1 cellular context compared by ENCODE assay signal in the genomic region with DNA sequence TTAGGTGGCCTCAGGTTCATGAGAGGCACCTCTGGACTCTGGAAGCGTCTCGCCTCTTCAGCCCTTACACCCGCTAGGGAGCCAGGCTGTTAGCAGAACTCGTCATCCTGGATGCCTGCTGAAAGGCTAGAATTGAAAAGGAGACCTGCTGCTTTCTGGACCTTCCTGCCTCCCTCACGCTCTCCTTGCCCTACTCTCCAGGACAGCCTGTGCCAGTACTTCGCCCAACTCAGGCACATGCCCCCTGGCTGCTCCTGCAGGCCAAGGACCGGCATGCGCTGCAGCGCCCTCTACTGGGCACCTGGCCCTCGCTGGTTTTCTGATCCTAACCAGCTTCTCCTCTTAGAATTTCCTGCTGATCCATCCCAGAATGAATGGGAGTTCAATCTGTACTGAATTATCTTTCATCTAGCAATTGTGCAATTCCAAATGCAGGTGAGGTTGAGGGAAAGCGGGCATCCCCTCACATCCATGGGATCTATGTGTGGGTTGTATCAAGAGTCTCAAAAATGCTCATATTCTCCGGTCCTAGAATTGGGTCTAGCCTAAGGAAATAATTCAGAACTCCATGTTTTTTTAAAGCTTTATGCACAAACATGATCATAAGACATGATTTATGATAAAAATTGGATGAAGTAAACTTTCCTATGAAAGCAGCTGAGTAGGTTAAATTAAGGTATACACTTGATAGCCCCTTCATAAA.
TF ChIP-seq lines count a peak whose summit lies in the region.

No MANE protein-coding gene starts in this region.

TF ChIP-seq in HepG2, 621 proteins besides CTCF, POLR2A, EP300 and RAD21 (continued from another document and continues in another):
- TF ChIP-seq, protein P1, sequence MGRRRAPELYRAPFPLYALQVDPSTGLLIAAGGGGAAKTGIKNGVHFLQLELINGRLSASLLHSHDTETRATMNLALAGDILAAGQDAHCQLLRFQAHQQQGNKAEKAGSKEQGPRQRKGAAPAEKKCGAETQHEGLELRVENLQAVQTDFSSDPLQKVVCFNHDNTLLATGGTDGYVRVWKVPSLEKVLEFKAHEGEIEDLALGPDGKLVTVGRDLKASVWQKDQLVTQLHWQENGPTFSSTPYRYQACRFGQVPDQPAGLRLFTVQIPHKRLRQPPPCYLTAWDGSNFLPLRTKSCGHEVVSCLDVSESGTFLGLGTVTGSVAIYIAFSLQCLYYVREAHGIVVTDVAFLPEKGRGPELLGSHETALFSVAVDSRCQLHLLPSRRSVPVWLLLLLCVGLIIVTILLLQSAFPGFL (CRISPR knock-in tag; IDR thresholded peaks at IDR 0.05): no peak
- TF ChIP-seq ZNF878 (CRISPR knock-in tag; IDR thresholded peaks at IDR 0.05): no peak
- TF ChIP-seq HNRNPLL (IDR thresholded peaks at IDR 0.05; ENCODE audit: low read depth, low read length, poor library complexity, severe bottlenecking): peak; percentile 5
- TF ChIP-seq, protein P2, sequence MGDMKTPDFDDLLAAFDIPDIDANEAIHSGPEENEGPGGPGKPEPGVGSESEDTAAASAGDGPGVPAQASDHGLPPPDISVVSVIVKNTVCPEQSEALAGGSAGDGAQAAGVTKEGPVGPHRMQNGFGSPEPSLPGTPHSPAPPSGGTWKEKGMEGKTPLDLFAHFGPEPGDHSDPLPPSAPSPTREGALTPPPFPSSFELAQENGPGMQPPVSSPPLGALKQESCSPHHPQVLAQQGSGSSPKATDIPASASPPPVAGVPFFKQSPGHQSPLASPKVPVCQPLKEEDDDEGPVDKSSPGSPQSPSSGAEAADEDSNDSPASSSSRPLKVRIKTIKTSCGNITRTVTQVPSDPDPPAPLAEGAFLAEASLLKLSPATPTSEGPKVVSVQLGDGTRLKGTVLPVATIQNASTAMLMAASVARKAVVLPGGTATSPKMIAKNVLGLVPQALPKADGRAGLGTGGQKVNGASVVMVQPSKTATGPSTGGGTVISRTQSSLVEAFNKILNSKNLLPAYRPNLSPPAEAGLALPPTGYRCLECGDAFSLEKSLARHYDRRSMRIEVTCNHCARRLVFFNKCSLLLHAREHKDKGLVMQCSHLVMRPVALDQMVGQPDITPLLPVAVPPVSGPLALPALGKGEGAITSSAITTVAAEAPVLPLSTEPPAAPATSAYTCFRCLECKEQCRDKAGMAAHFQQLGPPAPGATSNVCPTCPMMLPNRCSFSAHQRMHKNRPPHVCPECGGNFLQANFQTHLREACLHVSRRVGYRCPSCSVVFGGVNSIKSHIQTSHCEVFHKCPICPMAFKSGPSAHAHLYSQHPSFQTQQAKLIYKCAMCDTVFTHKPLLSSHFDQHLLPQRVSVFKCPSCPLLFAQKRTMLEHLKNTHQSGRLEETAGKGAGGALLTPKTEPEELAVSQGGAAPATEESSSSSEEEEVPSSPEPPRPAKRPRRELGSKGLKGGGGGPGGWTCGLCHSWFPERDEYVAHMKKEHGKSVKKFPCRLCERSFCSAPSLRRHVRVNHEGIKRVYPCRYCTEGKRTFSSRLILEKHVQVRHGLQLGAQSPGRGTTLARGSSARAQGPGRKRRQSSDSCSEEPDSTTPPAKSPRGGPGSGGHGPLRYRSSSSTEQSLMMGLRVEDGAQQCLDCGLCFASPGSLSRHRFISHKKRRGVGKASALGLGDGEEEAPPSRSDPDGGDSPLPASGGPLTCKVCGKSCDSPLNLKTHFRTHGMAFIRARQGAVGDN (CRISPR knock-in tag; IDR thresholded peaks at IDR 0.05): peak; percentile 92
- TF ChIP-seq DNMT3B (CRISPR knock-in tag; conservative IDR thresholded peaks at IDR 0.05): 0 out of 2 replicates have a peak, but pooled peaks have one; percentile 62
- no peak for TF ChIP-seq U2AF2 (IDR thresholded peaks at IDR 0.05; ENCODE audit: low read depth, low read length)
- no peak for TF ChIP-seq SRSF4 (IDR thresholded peaks at IDR 0.05; ENCODE audit: low read depth, low read length, poor library complexity, severe bottlenecking)
- TF ChIP-seq, protein P3, sequence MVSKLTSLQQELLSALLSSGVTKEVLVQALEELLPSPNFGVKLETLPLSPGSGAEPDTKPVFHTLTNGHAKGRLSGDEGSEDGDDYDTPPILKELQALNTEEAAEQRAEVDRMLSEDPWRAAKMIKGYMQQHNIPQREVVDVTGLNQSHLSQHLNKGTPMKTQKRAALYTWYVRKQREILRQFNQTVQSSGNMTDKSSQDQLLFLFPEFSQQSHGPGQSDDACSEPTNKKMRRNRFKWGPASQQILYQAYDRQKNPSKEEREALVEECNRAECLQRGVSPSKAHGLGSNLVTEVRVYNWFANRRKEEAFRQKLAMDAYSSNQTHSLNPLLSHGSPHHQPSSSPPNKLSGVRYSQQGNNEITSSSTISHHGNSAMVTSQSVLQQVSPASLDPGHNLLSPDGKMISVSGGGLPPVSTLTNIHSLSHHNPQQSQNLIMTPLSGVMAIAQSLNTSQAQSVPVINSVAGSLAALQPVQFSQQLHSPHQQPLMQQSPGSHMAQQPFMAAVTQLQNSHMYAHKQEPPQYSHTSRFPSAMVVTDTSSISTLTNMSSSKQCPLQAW (CRISPR knock-in tag; IDR thresholded peaks at IDR 0.05): peak; percentile 69; the same call in 1 of the 2 replicates
- TF ChIP-seq, protein P4, sequence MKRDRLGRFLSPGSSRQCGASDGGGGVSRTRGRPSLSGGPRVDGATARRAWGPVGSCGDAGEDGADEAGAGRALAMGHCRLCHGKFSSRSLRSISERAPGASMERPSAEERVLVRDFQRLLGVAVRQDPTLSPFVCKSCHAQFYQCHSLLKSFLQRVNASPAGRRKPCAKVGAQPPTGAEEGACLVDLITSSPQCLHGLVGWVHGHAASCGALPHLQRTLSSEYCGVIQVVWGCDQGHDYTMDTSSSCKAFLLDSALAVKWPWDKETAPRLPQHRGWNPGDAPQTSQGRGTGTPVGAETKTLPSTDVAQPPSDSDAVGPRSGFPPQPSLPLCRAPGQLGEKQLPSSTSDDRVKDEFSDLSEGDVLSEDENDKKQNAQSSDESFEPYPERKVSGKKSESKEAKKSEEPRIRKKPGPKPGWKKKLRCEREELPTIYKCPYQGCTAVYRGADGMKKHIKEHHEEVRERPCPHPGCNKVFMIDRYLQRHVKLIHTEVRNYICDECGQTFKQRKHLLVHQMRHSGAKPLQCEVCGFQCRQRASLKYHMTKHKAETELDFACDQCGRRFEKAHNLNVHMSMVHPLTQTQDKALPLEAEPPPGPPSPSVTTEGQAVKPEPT (CRISPR knock-in tag; IDR thresholded peaks at IDR 0.05; ENCODE audit: low read depth): 0 out of 2 replicates have a peak, but pooled peaks have one; percentile 63
- TF ChIP-seq ZFY (CRISPR knock-in tag; IDR thresholded peaks at IDR 0.05): peak; percentile 48; the same call in 1 of the 2 replicates
- TF ChIP-seq, protein P5, sequence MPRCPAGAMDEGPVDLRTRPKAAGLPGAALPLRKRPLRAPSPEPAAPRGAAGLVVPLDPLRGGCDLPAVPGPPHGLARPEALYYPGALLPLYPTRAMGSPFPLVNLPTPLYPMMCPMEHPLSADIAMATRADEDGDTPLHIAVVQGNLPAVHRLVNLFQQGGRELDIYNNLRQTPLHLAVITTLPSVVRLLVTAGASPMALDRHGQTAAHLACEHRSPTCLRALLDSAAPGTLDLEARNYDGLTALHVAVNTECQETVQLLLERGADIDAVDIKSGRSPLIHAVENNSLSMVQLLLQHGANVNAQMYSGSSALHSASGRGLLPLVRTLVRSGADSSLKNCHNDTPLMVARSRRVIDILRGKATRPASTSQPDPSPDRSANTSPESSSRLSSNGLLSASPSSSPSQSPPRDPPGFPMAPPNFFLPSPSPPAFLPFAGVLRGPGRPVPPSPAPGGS (CRISPR knock-in tag; IDR thresholded peaks at IDR 0.05): peak; percentile 21; the same call in 1 of the 2 replicates
- no peak for TF ChIP-seq ZNF737 (CRISPR knock-in tag; IDR thresholded peaks at IDR 0.05; ENCODE audit: borderline replicate concordance)
- TF ChIP-seq NR2F6 (IDR thresholded peaks at IDR 0.05): no peak
- TF ChIP-seq NR2F6 (CRISPR knock-in tag; IDR thresholded peaks at IDR 0.05): no peak
- TF ChIP-seq, protein P6, sequence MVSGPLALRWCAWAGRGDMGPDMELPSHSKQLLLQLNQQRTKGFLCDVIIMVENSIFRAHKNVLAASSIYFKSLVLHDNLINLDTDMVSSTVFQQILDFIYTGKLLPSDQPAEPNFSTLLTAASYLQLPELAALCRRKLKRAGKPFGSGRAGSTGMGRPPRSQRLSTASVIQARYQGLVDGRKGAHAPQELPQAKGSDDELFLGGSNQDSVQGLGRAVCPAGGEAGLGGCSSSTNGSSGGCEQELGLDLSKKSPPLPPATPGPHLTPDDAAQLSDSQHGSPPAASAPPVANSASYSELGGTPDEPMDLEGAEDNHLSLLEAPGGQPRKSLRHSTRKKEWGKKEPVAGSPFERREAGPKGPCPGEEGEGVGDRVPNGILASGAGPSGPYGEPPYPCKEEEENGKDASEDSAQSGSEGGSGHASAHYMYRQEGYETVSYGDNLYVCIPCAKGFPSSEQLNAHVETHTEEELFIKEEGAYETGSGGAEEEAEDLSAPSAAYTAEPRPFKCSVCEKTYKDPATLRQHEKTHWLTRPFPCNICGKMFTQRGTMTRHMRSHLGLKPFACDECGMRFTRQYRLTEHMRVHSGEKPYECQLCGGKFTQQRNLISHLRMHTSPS (CRISPR knock-in tag; IDR thresholded peaks at IDR 0.05; ENCODE audit: low read depth): peak; percentile 43; the same call in 1 of the 2 replicates
- TF ChIP-seq ZNF724P (CRISPR knock-in tag; IDR thresholded peaks at IDR 0.05; ENCODE audit: borderline replicate concordance): no peak
- TF ChIP-seq ZNF792 (CRISPR knock-in tag; IDR thresholded peaks at IDR 0.05): peak; percentile 60; the same call in 1 of the 2 replicates
- TF ChIP-seq SAP130 (CRISPR knock-in tag; IDR thresholded peaks at IDR 0.05; ENCODE audit: low read depth): peak; percentile 54
- TF ChIP-seq, protein P7, sequence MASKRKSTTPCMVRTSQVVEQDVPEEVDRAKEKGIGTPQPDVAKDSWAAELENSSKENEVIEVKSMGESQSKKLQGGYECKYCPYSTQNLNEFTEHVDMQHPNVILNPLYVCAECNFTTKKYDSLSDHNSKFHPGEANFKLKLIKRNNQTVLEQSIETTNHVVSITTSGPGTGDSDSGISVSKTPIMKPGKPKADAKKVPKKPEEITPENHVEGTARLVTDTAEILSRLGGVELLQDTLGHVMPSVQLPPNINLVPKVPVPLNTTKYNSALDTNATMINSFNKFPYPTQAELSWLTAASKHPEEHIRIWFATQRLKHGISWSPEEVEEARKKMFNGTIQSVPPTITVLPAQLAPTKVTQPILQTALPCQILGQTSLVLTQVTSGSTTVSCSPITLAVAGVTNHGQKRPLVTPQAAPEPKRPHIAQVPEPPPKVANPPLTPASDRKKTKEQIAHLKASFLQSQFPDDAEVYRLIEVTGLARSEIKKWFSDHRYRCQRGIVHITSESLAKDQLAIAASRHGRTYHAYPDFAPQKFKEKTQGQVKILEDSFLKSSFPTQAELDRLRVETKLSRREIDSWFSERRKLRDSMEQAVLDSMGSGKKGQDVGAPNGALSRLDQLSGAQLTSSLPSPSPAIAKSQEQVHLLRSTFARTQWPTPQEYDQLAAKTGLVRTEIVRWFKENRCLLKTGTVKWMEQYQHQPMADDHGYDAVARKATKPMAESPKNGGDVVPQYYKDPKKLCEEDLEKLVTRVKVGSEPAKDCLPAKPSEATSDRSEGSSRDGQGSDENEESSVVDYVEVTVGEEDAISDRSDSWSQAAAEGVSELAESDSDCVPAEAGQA (IDR thresholded peaks at IDR 0.05; ENCODE audit: low read depth): peak; percentile 27; the same call in 1 of the 2 replicates
- TF ChIP-seq, protein P7 (CRISPR knock-in tag; IDR thresholded peaks at IDR 0.05; ENCODE audit: borderline replicate concordance): no peak
- TF ChIP-seq ZNF331 (CRISPR knock-in tag; IDR thresholded peaks at IDR 0.05): peak; percentile 64; the same call in 1 of the 2 replicates
- 0 out of 2 replicates have a peak, but pooled peaks have one; percentile 22 for TF ChIP-seq FOXK1 (CRISPR knock-in tag; IDR thresholded peaks at IDR 0.05; ENCODE audit: borderline replicate concordance, low read depth)
- TF ChIP-seq AGO2 (optimal IDR thresholded peaks at IDR 0.05; ENCODE audit: low read depth, low read length): peak; percentile 14
- TF ChIP-seq, protein P8, sequence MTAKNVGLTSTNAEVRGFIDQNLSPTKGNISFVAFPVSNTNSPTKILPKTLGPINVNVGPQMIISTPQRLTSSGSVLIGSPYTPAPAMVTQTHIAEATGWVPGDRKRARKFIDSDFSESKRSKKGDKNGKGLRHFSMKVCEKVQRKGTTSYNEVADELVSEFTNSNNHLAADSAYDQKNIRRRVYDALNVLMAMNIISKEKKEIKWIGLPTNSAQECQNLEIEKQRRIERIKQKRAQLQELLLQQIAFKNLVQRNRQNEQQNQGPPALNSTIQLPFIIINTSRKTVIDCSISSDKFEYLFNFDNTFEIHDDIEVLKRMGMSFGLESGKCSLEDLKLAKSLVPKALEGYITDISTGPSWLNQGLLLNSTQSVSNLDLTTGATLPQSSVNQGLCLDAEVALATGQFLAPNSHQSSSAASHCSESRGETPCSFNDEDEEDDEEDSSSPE (CRISPR knock-in tag; IDR thresholded peaks at IDR 0.05): peak; percentile 36; the same call in 1 of the 2 replicates
- TF ChIP-seq KLF16 (CRISPR knock-in tag; IDR thresholded peaks at IDR 0.05): peak in 1 of 2 experiments; percentile 43; a peak in 1 of 4 replicates
- TF ChIP-seq, protein P9, sequence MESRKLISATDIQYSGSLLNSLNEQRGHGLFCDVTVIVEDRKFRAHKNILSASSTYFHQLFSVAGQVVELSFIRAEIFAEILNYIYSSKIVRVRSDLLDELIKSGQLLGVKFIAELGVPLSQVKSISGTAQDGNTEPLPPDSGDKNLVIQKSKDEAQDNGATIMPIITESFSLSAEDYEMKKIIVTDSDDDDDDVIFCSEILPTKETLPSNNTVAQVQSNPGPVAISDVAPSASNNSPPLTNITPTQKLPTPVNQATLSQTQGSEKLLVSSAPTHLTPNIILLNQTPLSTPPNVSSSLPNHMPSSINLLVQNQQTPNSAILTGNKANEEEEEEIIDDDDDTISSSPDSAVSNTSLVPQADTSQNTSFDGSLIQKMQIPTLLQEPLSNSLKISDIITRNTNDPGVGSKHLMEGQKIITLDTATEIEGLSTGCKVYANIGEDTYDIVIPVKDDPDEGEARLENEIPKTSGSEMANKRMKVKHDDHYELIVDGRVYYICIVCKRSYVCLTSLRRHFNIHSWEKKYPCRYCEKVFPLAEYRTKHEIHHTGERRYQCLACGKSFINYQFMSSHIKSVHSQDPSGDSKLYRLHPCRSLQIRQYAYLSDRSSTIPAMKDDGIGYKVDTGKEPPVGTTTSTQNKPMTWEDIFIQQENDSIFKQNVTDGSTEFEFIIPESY (CRISPR knock-in tag; IDR thresholded peaks at IDR 0.05): peak; percentile 91
- no peak for TF ChIP-seq KAT2B (IDR thresholded peaks at IDR 0.05; ENCODE audit: borderline replicate concordance, low read depth, low read length)
- TF ChIP-seq YY1 (IDR thresholded peaks at IDR 0.05; ENCODE audit: insufficient read depth, insufficient replicate concordance, low read depth, low read length): no peak
- TF ChIP-seq RARA (CRISPR knock-in tag; IDR thresholded peaks at IDR 0.05): peak; percentile 35; the same call in 1 of the 2 replicates
